8 cellular contexts compared by ENCODE assay signal in genomic region chr13:50911051-50911690, GRCh38. TPM values are rescaled to one million over a fixed set of nuclear protein-coding genes. Genes with fewer than 3 reads are reported as not detected.
DNase-seq lines count a peak whose midpoint lies in the region; ATAC-seq and TF ChIP-seq lines count a peak whose summit lies in the region.

No MANE protein-coding gene starts in this region.

- peak overlapping the region in 1 of 2 experiments; percentile 78 for H2BK12ac ChIP-seq in mesenchymal stem cell (ENCODE audit: low read length in 2 of 2)

- no peaks in the 10 kb centered on the region for H3K27me3 Mint-ChIP-seq in activated naive CD8-positive, alpha-beta T cell treated with anti-CD3 and anti-CD28 coated beads, Interleukin-2, amount 50 U/mL, for 24 hours

- no peak overlapping the region for H3K27ac ChIP-seq in mesenchymal stem cell (ENCODE audit: low read length, poor library complexity, severe bottlenecking)

- H3K36me3 ChIP-seq in mesenchymal stem cell (ENCODE audit: control insufficient read depth in 1 of 2, insufficient read depth in 2 of 2, low read depth in 1 of 2, low read length in 2 of 2): no peaks in the 10 kb centered on the region

- H3K4me1 Mint-ChIP-seq in activated naive CD8-positive, alpha-beta T cell treated with anti-CD3 and anti-CD28 coated beads, Interleukin-2, amount 50 U/mL, for 24 hours: peaks cover 55% of the 10 kb centered on the region

- no peak overlapping the region for H3K4me2 ChIP-seq in mesenchymal stem cell (ENCODE audit: low read length, poor library complexity, severe bottlenecking)

- peaks cover 2% of the 10 kb centered on the region for H3K4me1 ChIP-seq in mesenchymal stem cell (ENCODE audit: control insufficient read depth, insufficient read depth, low read depth, low read length)

- peak overlapping the region in 1 of 2 experiments; percentile 41 for H3K23ac ChIP-seq in mesenchymal stem cell (ENCODE audit: low read length in 2 of 2)

- H2BK5ac ChIP-seq in mesenchymal stem cell (ENCODE audit: low read depth, low read length, poor library complexity, severe bottlenecking): no peak overlapping the region

- no peak overlapping the region for H2AK5ac ChIP-seq in mesenchymal stem cell (ENCODE audit: low read length, severe bottlenecking)

- no peak overlapping the region for H3K18ac ChIP-seq in mesenchymal stem cell (ENCODE audit: low read depth in 1 of 2, low read length in 2 of 2)

- H3K27ac Mint-ChIP-seq in activated naive CD8-positive, alpha-beta T cell treated with anti-CD3 and anti-CD28 coated beads, Interleukin-2, amount 50 U/mL, for 24 hours: peak overlapping the region; percentile 88

- in situ Hi-C loops in G401 (cut with HindIII; ENCODE audit: low sequenced_read_pairs): no loop called here

- no peaks in the 10 kb centered on the region for H3K27me3 ChIP-seq in mesenchymal stem cell (ENCODE audit: control insufficient read depth in 1 of 2, insufficient read depth in 1 of 2, low read length in 2 of 2)

- H2BK120ac ChIP-seq in mesenchymal stem cell (ENCODE audit: low read depth, low read length): no peak overlapping the region

- H3K4me3 Mint-ChIP-seq in activated naive CD8-positive, alpha-beta T cell treated with anti-CD3 and anti-CD28 coated beads, Interleukin-2, amount 50 U/mL, for 24 hours: peak overlapping the region; percentile 87

- no peaks in the 10 kb centered on the region for H3K9me3 ChIP-seq in mesenchymal stem cell (ENCODE audit: control insufficient read depth, low read length)

- no peak for TF ChIP-seq CTCF in LNCaP clone FGC (IDR thresholded peaks at IDR 0.05; ENCODE audit: control insufficient read depth, extremely low read depth, insufficient read depth)

- H3K9ac ChIP-seq in mesenchymal stem cell (ENCODE audit: low read length): peak overlapping the region; percentile 96

- no peak overlapping the region for H2BK15ac ChIP-seq in mesenchymal stem cell (ENCODE audit: low read depth, poor library complexity, severe bottlenecking)

- DNase-seq in G401 (ENCODE audit: low spot score) (peak; percentile 11), LNCaP clone FGC (ENCODE audit: low read depth) (no peak), mesenchymal stem cell (peak; percentile 65), SHP77 treated with DMSO at 0.1 percent for 48 hours (lab: John Stamatoyannopoulos, UW) (no peak)
- DNase-seq in activated naive CD8-positive, alpha-beta T cell treated with anti-CD3 and anti-CD28 coated beads, Interleukin-2, amount 50 U/mL, for 24 hours: no peak
- DNase-seq in activated effector memory CD4-positive, alpha-beta T cell treated with Interleukin-2 at 50 U/mL for 16 hours: no peak
- DNase-seq in stimulated activated CD8-positive, alpha-beta memory T cell treated with anti-CD3 and anti-CD28 coated beads, Interleukin-4, amount 100 ng/mL, for 48 hours: no peak

- no peak for ATAC-seq in activated naive CD8-positive, alpha-beta T cell treated with anti-CD3 and anti-CD28 coated beads, Interleukin-2, amount 50 U/mL, for 24 hours
- ATAC-seq in GM21390 (IDR thresholded peaks at IDR 0.05; ENCODE audit: unreplicated experiment): no peak

- H3K14ac ChIP-seq in mesenchymal stem cell (ENCODE audit: low read length in 2 of 2): no peak overlapping the region

- no peak overlapping the region for H2AFZ ChIP-seq in mesenchymal stem cell (ENCODE audit: low read depth, low read length)

- no peak overlapping the region for H4K8ac ChIP-seq in mesenchymal stem cell (ENCODE audit: low read length)

- peaks cover 18% of the 10 kb centered on the region for H3K79me1 ChIP-seq in mesenchymal stem cell (replicated peaks; ENCODE audit: low read length, poor library complexity, severe bottlenecking)

- H3K4me3 ChIP-seq in LNCaP clone FGC (ENCODE audit: low read depth, low read length) (peak overlapping the region; percentile 60), mesenchymal stem cell (ENCODE audit: insufficient read depth in 1 of 2, low read depth in 1 of 2, low read length in 2 of 2) (peak overlapping the region in 1 of 2 experiments; percentile 87)

- H3K9me3 Mint-ChIP-seq in activated naive CD8-positive, alpha-beta T cell treated with anti-CD3 and anti-CD28 coated beads, Interleukin-2, amount 50 U/mL, for 24 hours: no peaks in the 10 kb centered on the region

- peaks cover 2% of the 10 kb centered on the region for H3K36me3 Mint-ChIP-seq in activated naive CD8-positive, alpha-beta T cell treated with anti-CD3 and anti-CD28 coated beads, Interleukin-2, amount 50 U/mL, for 24 hours (ENCODE audit: low read depth)

- H3K4ac ChIP-seq in mesenchymal stem cell (ENCODE audit: low read depth in 1 of 2, low read length in 2 of 2): no peak overlapping the region

- H4K91ac ChIP-seq in mesenchymal stem cell (ENCODE audit: low read length): no peak overlapping the region

- 22% methylated on average over 6 of the region's 6 CpGs for WGBS in mesenchymal stem cell

RNA-seq across cellular contexts. Expression of gene RNASEH2B, which starts 1.6 kb away (rescaled TPM):
- total RNA-seq in G401 (2014; rRNA removed; shearing (Covaris generic)): 41.6 and 68.9 TPM in 2 replicates
- 33.5 TPM for polyA plus RNA-seq in mesenchymal stem cell (2013, experiment 1 of 2)
- polyA plus RNA-seq in mesenchymal stem cell (2013, experiment 2 of 2): 35.4 TPM

Comparison
In these comparisons a context has a peak if more than half of its experiments do, and no peak if none do; other contexts are left out.
1. DNase-seq: peak in G401 (single experiment) and mesenchymal stem cell (single experiment); none in LNCaP clone FGC (single experiment), activated naive CD8-positive, alpha-beta T cell treated with anti-CD3 and anti-CD28 coated beads, Interleukin-2, amount 50 U/mL, for 24 hours (single experiment), activated effector memory CD4-positive, alpha-beta T cell treated with Interleukin-2 at 50 U/mL for 16 hours (single experiment), SHP77 treated with DMSO at 0.1 percent for 48 hours (single experiment) and stimulated activated CD8-positive, alpha-beta memory T cell treated with anti-CD3 and anti-CD28 coated beads, Interleukin-4, amount 100 ng/mL, for 48 hours (single experiment).